In genomic region chr12:66417217-66417616, GRCh38 we compare ENCODE assay signal across 23 cellular contexts.
"Had no signal": no experiment of that assay in that cellular context is flagged by ENCODE, and none has a peak within 500 bp of the region (broad histone marks: within the 10 kb centered on the region; RNA-seq: fewer than 3 reads in every experiment).

No MANE protein-coding gene starts in this region.

- DNase-seq: colonic mucosa; cortex of kidney; dermis blood vessel endothelial cell; dorsolateral prefrontal cortex; effector CD4-positive, alpha-beta T cell; effector CD8-positive, alpha-beta T cell; effector memory CD4-positive, alpha-beta T cell; effector memory CD8-positive, alpha-beta T cell; endodermal cell; erythroblast; esophagus squamous epithelium; foreskin fibroblast; foreskin keratinocyte; foreskin melanocyte; gastrocnemius medialis; glutamatergic neuron; head of caudate nucleus; heart left ventricle had no signal

- H3K27ac ChIP-seq: colonic mucosa, coronary artery, dorsolateral prefrontal cortex, epithelial cell of prostate, esophagus muscularis mucosa, esophagus squamous epithelium, foreskin keratinocyte, gastroesophageal sphincter, heart left ventricle had no signal

- H3K4me1 ChIP-seq: colonic mucosa, esophagus muscularis mucosa, esophagus squamous epithelium, foreskin keratinocyte, gastrocnemius medialis, gastroesophageal sphincter, heart left ventricle had no signal

- H3K9me3 ChIP-seq: colonic mucosa, esophagus muscularis mucosa, esophagus squamous epithelium, gastrocnemius medialis, gastroesophageal sphincter had no signal

- H3K27me3 ChIP-seq: colonic mucosa, dorsolateral prefrontal cortex, esophagus muscularis mucosa, esophagus squamous epithelium, foreskin keratinocyte, gastrocnemius medialis, gastroesophageal sphincter had no signal

- H3K4me3 ChIP-seq: colonic mucosa, coronary artery, dorsolateral prefrontal cortex, esophagus muscularis mucosa, esophagus squamous epithelium, gastrocnemius medialis, gastroesophageal sphincter, heart left ventricle had no signal

- H3K36me3 ChIP-seq: colonic mucosa, esophagus squamous epithelium, gastrocnemius medialis, gastroesophageal sphincter, heart left ventricle had no signal

- ATAC-seq: effector memory CD8-positive, alpha-beta T cell; esophagus mucosa; foreskin keratinocyte; gastrocnemius medialis; gastroesophageal sphincter; heart left ventricle had no signal
